In the genomic region with DNA sequence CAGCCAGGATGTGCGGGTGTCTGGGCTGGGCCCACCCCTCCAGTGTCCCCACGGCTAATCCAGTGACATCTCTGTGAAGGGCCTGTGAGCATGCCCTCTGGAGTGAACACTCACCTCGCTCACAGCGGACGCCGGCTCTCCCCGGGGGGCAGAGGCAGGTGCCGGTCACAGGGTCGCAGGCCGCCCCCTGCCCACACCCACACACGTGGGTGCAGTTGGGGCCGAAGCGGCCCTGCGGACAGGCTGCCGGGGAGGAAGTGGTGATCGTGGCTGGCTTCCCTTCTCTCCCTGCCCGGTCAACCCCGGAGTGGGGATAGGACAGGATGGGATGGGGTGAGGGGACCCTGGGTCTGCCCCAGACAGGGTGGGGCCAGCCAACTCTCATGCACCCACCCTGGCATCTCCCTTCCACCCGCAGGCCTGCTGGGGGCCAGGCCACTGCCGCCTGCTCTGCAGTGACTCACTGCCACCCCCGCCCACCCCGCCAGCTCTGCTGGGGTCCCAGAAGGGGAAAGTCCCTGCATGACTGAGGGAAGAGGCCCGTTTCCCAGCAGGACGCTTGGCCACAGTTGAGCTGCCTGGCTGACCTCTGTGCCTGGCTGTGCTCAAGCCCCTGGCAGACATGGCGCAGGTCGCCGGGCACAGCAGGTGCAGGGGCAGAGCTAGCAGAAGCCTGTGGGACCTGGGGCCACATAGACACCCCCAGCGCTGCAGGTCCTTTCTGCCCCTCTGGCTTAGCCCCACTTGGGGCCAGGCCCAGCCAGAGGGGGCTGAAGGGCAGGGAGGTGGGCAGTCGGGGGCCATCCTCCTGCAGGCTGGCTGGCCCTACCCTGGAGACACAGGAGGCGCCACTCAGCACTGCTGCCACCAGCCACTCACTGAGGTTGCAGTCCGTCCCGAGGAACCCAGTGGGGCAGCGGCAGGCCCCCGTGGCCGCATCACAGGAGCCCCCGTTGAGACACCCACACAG, we compare ENCODE assay signal across 1 cellular context.
TF ChIP-seq lines count a peak whose summit lies in the region.

No MANE protein-coding gene starts in this region.

TF ChIP-seq in endothelial cell of umbilical vein, 7 proteins besides CTCF, POLR2A, EP300 and RAD21:
- TF ChIP-seq JUN (IDR thresholded peaks at IDR 0.05; ENCODE audit: borderline replicate concordance, insufficient read depth, insufficient read length, low read depth) (no peak), MYC (IDR thresholded peaks at IDR 0.05; ENCODE audit: low read depth, low read length) (no peak), GATA2 (IDR thresholded peaks at IDR 0.05; ENCODE audit: insufficient read depth, insufficient read length, low read depth, low read length) (no peak), EZH2 (IDR thresholded peaks at IDR 0.05; ENCODE audit: borderline replicate concordance, low read depth, low read length, severe bottlenecking) (no peak), FOS (IDR thresholded peaks at IDR 0.05; ENCODE audit: borderline replicate concordance, insufficient read depth, low read length) (no peak), POLR2AphosphoS5 (IDR thresholded peaks at IDR 0.05; ENCODE audit: insufficient read depth, low read depth, low read length) (no peak)
- TF ChIP-seq, protein P1, sequence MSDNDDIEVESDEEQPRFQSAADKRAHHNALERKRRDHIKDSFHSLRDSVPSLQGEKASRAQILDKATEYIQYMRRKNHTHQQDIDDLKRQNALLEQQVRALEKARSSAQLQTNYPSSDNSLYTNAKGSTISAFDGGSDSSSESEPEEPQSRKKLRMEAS (IDR thresholded peaks at IDR 0.05; ENCODE audit: insufficient read depth, insufficient read length), result no peak
